ENCODE assay signal across 8 cellular contexts in the genomic region with DNA sequence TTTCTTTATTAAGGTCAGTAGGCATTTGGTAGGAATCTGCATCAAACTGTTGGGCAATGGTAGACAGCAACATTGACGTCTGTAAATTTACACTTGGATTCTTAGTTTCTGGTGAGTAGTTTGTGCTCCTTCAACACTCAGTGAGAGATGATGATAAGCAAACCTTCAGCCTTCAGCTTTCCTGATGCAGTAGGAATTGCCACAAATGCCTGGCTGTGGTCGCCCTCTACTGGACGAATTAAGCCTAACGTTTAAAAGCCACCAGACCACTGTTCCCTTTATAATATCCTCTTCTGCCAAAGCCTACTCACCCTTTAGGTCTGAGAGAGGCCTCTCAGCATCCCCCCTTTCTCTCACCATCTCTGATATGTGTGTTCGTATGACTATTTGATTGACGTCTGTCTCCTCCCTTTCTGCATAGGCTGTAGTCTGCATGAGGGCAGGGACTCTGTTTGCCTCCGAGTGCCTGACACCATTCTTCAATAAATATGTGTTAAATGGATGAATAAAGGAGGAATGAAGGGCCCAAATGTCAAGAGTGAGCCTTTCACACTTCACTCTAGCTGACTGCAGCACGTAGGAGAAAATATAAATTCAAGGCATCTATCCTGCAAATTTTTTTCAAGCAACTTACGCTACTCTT.
A peak's percentile ranks its signal among the peaks of the same experiment; 100 is the strongest.
DNase-seq lines count a peak whose midpoint lies in the region; ATAC-seq and TF ChIP-seq lines count a peak whose summit lies in the region.

No MANE protein-coding gene starts in this region.

- ATAC-seq in GM21576 (IDR thresholded peaks at IDR 0.05; ENCODE audit: unreplicated experiment) = peak; percentile 66

- no peak overlapping the region for H3K9ac ChIP-seq in KMS-11

- H3K4me3 ChIP-seq in DOHH2 (ENCODE audit: low read length) (no peak overlapping the region), KMS-11 (IDR thresholded peaks at IDR 0.05; ENCODE audit: insufficient read depth, low read depth, low read length) (no peak overlapping the region)

- 0 out of 2 replicates have a peak, but pooled peaks cover 4% of the 10 kb centered on the region for H3K27me3 ChIP-seq in DOHH2 (ENCODE audit: control insufficient read depth, low read length)
- H3K27me3 ChIP-seq in KMS-11 (ENCODE audit: insufficient read depth, low read depth) = no peaks in the 10 kb centered on the region

- intact Hi-C loops in posterior cingulate gyrus (cut with DNase I) = loop anchor here (2.0 kb wide), 1 partner anchor 324 kb away; no protein-coding TSS in a partner anchor

- H3K9me2 ChIP-seq in DOHH2 (replicated peaks; ENCODE audit: control insufficient read depth, low read length) = no peaks in the 10 kb centered on the region

- H3F3A ChIP-seq in DOHH2 (ENCODE audit: control insufficient read depth, insufficient read depth) = no peaks in the 10 kb centered on the region

- H4K20me1 ChIP-seq in DOHH2 (ENCODE audit: control insufficient read depth, insufficient read depth, low read depth, low read length) = no peaks in the 10 kb centered on the region
- H4K20me1 ChIP-seq in KMS-11 (ENCODE audit: insufficient read depth) = no peaks in the 10 kb centered on the region

- H3K4me1 ChIP-seq in DOHH2 (ENCODE audit: control insufficient read depth, low read length) (no peaks in the 10 kb centered on the region), KMS-11 (ENCODE audit: low read depth, poor library complexity, severe bottlenecking) (no peaks in the 10 kb centered on the region)

- H3K9me3 ChIP-seq in DOHH2 (ENCODE audit: control insufficient read depth, insufficient read depth, low read length) = no peaks in the 10 kb centered on the region

- H3K27ac ChIP-seq in DOHH2 (ENCODE audit: low read depth, low read length) (no peak overlapping the region), KMS-11 (no peak overlapping the region)

- H3K79me2 ChIP-seq in DOHH2 (ENCODE audit: control insufficient read depth, low read length) (no peaks in the 10 kb centered on the region), KMS-11 (ENCODE audit: insufficient read depth, low read depth) (no peaks in the 10 kb centered on the region)

- no peaks in the 10 kb centered on the region for H3K36me3 ChIP-seq in DOHH2 (ENCODE audit: control insufficient read depth, low read length)
- H3K36me3 ChIP-seq in KMS-11 (ENCODE audit: insufficient read depth) = no peaks in the 10 kb centered on the region

- H3K4me2 ChIP-seq in DOHH2 (ENCODE audit: low read length) (no peak overlapping the region), KMS-11 (no peak overlapping the region)

- DNase-seq in SHP77 (lab: John Stamatoyannopoulos, UW) (peak; percentile 28 to 44), globus pallidus (ENCODE audit: low spot score) (peak; percentile 53), posterior cingulate gyrus (peak; percentile 25 to 93 (median 66)), middle frontal gyrus (ENCODE audit: extremely low spot score, low spot score) (no peak)
- peak; percentile 32 for DNase-seq in activated gamma-delta T cell treated with anti-CD3 and anti-CD28 coated beads, Interleukin-2, amount 50 U/mL, for 16 hours (ENCODE audit: low read depth)

- no peak overlapping the region for H2AFZ ChIP-seq in KMS-11 (ENCODE audit: low read depth)

- TF ChIP-seq CTCF in DOHH2 (IDR thresholded peaks at IDR 0.05; ENCODE audit: low read depth, low read length, poor library complexity, severe bottlenecking) (peak; percentile 85), KMS-11 (conservative IDR thresholded peaks at IDR 0.05; ENCODE audit: low read depth, low read length) (peak; percentile 76)
